1 cellular context compared by ENCODE assay signal in the genomic region with DNA sequence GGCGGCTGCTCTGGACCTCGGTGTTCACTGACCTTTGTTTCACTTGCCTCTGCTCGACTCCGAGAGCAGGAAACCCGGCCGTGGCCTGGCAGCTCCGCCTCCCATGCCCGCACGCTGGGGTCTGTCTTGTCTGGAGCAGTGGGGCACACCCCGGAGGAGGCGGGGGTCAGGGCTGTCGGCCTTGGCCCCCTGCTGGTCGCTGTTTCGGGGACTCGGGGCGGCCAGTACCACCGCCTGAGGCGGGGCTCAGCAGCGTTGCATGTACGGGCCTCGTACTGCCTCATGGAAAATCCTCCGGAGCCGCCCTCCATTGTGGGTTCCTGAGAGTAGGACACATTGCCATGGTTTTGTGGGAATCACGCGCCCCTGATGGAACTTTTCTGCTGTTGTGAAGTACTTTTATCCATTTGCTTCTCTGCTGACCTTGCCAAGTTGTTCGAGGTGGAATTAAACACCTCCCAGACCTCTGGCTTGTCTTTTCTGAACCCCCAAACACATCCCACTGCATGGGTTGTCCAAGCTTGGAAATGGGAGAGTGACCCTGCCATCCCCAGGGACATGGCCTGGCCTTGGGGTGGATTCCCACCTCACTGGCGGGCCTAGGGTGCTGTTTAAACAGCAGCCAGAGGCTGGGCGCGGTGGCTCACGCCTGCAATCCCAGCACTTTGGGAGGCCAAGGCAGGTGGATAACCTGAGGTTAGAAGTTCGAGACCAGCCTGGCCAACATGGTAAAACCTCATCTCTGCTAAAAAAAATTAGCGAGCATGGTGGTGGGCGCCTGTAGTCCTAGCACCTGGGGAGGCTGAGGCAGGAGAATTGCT.
TF ChIP-seq lines count a peak whose summit lies in the region.

No MANE protein-coding gene starts in this region.

TF ChIP-seq in K562, 482 proteins besides CTCF, POLR2A, EP300 and RAD21:
- TF ChIP-seq ZBTB33 (CRISPR knock-in tag; IDR thresholded peaks at IDR 0.05) = peak; percentile 51; the same call in 1 of the 2 replicates
- TF ChIP-seq HEY1 (CRISPR knock-in tag; IDR thresholded peaks at IDR 0.05; ENCODE audit: borderline replicate concordance) = no peak
- TF ChIP-seq, protein P1, sequence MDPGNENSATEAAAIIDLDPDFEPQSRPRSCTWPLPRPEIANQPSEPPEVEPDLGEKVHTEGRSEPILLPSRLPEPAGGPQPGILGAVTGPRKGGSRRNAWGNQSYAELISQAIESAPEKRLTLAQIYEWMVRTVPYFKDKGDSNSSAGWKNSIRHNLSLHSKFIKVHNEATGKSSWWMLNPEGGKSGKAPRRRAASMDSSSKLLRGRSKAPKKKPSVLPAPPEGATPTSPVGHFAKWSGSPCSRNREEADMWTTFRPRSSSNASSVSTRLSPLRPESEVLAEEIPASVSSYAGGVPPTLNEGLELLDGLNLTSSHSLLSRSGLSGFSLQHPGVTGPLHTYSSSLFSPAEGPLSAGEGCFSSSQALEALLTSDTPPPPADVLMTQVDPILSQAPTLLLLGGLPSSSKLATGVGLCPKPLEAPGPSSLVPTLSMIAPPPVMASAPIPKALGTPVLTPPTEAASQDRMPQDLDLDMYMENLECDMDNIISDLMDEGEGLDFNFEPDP (CRISPR knock-in tag; IDR thresholded peaks at IDR 0.05) = no peak
- TF ChIP-seq TCF3 (CRISPR knock-in tag; IDR thresholded peaks at IDR 0.05) = no peak
